ENCODE assay signal across 16 cellular contexts in the genomic region with DNA sequence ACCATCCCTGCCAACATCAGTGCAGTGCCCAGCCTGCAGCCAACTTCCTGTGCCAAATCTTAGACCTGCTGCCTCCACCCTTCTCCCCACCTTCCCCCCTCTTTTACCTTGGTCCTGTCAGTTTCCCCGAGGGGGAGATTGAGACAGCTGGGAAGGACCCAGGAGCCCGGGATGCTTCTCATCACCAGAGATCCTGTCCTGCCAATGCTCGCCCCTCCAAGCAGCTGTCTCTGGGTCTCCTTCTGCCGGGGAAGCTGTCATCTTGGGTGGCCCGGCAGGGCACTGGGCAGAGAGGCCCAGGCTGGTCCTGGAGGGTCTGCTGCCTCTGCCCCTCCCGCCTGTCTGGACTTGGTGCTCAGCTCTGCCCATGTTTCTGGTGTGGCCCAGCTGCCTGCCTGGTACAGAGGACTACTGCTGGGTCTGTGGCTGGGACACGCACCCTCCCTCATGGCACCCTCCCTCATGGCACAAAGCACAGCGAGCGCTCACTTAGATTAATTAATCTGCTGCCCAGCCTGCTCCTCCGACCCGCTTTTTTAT.
"Had no signal": no experiment of that assay in that cellular context is flagged by ENCODE, and none has a peak within 500 bp of the region (broad histone marks: within the 10 kb centered on the region; RNA-seq: fewer than 3 reads in every experiment).

No MANE protein-coding gene starts in this region.

- ATAC-seq: heart left ventricle; stimulated activated effector memory CD8-positive, alpha-beta T cell treated with anti-CD3 and anti-CD28 coated beads, Interleukin-12 subunit alpha, Interleukin-12 subunit beta, amount 100 ng/mL, for 72 hours; WTC11 had no signal

- H3K27me3 ChIP-seq: ovary, sigmoid colon, tibial nerve, vagina had no signal

- H3K4me3 Mint-ChIP-seq: activated CD4-positive, alpha-beta T cell treated with anti-CD3 and anti-CD28 coated beads, Interleukin-2, amount 10 ng/mL, durations not matched to agents 7 days and 5 days; activated naive CD8-positive, alpha-beta T cell treated with anti-CD3 and anti-CD28 coated beads for 36 hours; brain; immature natural killer cell; nephron; stimulated activated effector memory CD8-positive, alpha-beta T cell treated with anti-CD3 and anti-CD28 coated beads, Interleukin-12 subunit alpha, Interleukin-12 subunit beta, amount 100 ng/mL, for 72 hours; WTC11 had no signal

- H3K9me3 Mint-ChIP-seq: activated CD4-positive, alpha-beta T cell treated with anti-CD3 and anti-CD28 coated beads, Interleukin-2, amount 10 ng/mL, durations not matched to agents 7 days and 5 days; activated naive CD8-positive, alpha-beta T cell treated with anti-CD3 and anti-CD28 coated beads for 36 hours; brain; immature natural killer cell; nephron; stimulated activated effector memory CD8-positive, alpha-beta T cell treated with anti-CD3 and anti-CD28 coated beads, Interleukin-12 subunit alpha, Interleukin-12 subunit beta, amount 100 ng/mL, for 72 hours had no signal

- DNase-seq: activated CD4-positive, alpha-beta T cell treated with anti-CD3 and anti-CD28 coated beads, Interleukin-2, amount 10 ng/mL, durations not matched to agents 7 days and 5 days; activated naive CD8-positive, alpha-beta T cell treated with anti-CD3 and anti-CD28 coated beads for 36 hours; activated T-cell treated with anti-CD3 and anti-CD28 coated beads, Interleukin-2, amount 50 U/mL, for 48 hours; cerebellar nuclear complex; dermis blood vessel endothelial cell; immature natural killer cell; stimulated activated CD4-positive, alpha-beta T cell treated with anti-CD3 and anti-CD28 coated beads, Interleukin-12 subunit alpha, Interleukin-12 subunit beta, amount 100 ng/mL, for 4 hours had no signal

- H3K27ac Mint-ChIP-seq: activated CD4-positive, alpha-beta T cell treated with anti-CD3 and anti-CD28 coated beads, Interleukin-2, amount 10 ng/mL, durations not matched to agents 7 days and 5 days; activated naive CD8-positive, alpha-beta T cell treated with anti-CD3 and anti-CD28 coated beads for 36 hours; immature natural killer cell; nephron; stimulated activated effector memory CD8-positive, alpha-beta T cell treated with anti-CD3 and anti-CD28 coated beads, Interleukin-12 subunit alpha, Interleukin-12 subunit beta, amount 100 ng/mL, for 72 hours; WTC11 had no signal

- H3K36me3 Mint-ChIP-seq: activated naive CD8-positive, alpha-beta T cell treated with anti-CD3 and anti-CD28 coated beads for 36 hours; brain; immature natural killer cell; stimulated activated effector memory CD8-positive, alpha-beta T cell treated with anti-CD3 and anti-CD28 coated beads, Interleukin-12 subunit alpha, Interleukin-12 subunit beta, amount 100 ng/mL, for 72 hours; WTC11 had no signal

- H3K36me3 ChIP-seq: heart left ventricle, ovary, sigmoid colon, tibial nerve, vagina had no signal

- H3K27me3 Mint-ChIP-seq: activated CD4-positive, alpha-beta T cell treated with anti-CD3 and anti-CD28 coated beads, Interleukin-2, amount 10 ng/mL, durations not matched to agents 7 days and 5 days had no signal

- H3K27ac ChIP-seq: heart left ventricle, ovary, sigmoid colon, tibial nerve, vagina had no signal

- H3K4me3 ChIP-seq: heart left ventricle, ovary, sigmoid colon, tibial nerve, vagina had no signal

- H3K4me1 Mint-ChIP-seq: activated CD4-positive, alpha-beta T cell treated with anti-CD3 and anti-CD28 coated beads, Interleukin-2, amount 10 ng/mL, durations not matched to agents 7 days and 5 days; activated naive CD8-positive, alpha-beta T cell treated with anti-CD3 and anti-CD28 coated beads for 36 hours; immature natural killer cell had no signal

- H3K9me3 ChIP-seq: heart left ventricle, ovary, sigmoid colon, tibial nerve, vagina had no signal
